ENCODE assay signal across 1 cellular context in the genomic region with DNA sequence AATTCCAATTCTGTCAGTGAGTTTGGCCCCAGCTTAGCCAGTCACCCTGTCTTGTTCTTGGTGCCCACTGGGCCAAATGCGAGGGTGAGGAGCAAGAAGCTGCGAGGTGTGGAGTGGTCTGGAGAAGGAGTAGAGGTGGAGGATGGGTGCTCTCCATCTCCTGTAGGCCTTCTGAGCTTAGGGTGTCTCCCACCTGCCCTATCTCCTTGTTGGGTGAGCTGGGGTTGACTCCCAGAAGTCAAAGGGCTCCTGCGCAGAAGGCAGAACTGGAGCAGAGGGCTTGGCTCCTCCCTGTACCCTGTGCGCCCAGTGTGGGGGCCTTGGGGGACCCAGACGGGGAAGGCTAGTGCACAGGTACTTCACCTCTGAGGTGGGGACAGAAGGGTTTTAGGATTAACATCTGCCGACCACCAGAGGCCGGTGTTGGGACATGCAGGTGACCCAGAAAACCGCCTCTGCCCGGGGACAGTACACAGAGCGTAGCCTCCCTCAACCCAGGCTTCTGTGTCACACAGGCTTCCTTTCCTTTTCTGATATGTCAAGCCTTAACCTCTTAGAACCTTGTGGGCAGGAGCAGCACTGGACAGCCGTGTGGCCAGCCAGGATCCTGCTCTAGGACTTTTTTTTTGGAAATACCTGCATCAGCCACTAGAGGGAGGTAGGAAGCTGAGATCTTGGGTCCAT.
TF ChIP-seq lines count a peak whose summit lies in the region.

No MANE protein-coding gene starts in this region.

TF ChIP-seq in HEK293, 187 proteins besides CTCF, POLR2A, EP300 and RAD21 (continued from another document):
- TF ChIP-seq, protein P1, sequence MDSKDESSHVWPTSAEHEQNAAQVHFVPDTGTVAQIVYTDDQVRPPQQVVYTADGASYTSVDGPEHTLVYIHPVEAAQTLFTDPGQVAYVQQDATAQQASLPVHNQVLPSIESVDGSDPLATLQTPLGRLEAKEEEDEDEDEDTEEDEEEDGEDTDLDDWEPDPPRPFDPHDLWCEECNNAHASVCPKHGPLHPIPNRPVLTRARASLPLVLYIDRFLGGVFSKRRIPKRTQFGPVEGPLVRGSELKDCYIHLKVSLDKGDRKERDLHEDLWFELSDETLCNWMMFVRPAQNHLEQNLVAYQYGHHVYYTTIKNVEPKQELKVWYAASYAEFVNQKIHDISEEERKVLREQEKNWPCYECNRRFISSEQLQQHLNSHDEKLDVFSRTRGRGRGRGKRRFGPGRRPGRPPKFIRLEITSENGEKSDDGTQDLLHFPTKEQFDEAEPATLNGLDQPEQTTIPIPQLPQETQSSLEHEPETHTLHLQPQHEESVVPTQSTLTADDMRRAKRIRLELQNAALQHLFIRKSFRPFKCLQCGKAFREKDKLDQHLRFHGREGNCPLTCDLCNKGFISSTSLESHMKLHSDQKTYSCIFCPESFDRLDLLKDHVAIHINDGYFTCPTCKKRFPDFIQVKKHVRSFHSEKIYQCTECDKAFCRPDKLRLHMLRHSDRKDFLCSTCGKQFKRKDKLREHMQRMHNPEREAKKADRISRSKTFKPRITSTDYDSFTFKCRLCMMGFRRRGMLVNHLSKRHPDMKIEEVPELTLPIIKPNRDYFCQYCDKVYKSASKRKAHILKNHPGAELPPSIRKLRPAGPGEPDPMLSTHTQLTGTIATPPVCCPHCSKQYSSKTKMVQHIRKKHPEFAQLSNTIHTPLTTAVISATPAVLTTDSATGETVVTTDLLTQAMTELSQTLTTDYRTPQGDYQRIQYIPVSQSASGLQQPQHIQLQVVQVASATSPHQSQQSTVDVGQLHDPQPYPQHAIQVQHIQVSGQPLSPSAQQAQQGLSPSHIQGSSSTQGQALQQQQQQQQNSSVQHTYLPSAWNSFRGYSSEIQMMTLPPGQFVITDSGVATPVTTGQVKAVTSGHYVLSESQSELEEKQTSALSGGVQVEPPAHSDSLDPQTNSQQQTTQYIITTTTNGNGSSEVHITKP (tag by site-specific recombination; IDR thresholded peaks at IDR 0.05) = no peak
- no peak for TF ChIP-seq GLIS1 (tag by site-specific recombination; IDR thresholded peaks at IDR 0.05)
- no peak for TF ChIP-seq RBAK (tag by site-specific recombination; IDR thresholded peaks at IDR 0.05)
- TF ChIP-seq ZNF777 (tag by site-specific recombination; IDR thresholded peaks at IDR 0.05; ENCODE audit: borderline replicate concordance) = no peak
- no peak for TF ChIP-seq MZF1 (tag by site-specific recombination; IDR thresholded peaks at IDR 0.05; ENCODE audit: borderline replicate concordance)
- TF ChIP-seq ZNF239 (tag by site-specific recombination; IDR thresholded peaks at IDR 0.05) = no peak
- TF ChIP-seq ZNF223 (tag by site-specific recombination; IDR thresholded peaks at IDR 0.05) = no peak
- TF ChIP-seq PRDM1 (tag by site-specific recombination; IDR thresholded peaks at IDR 0.05) = no peak
- peak; percentile 81 for TF ChIP-seq ZNF654 (tag by site-specific recombination; IDR thresholded peaks at IDR 0.05; ENCODE audit: low read depth)
- TF ChIP-seq ZNF350 (tag by site-specific recombination; IDR thresholded peaks at IDR 0.05) = no peak
- TF ChIP-seq ZNF335 (tag by site-specific recombination; conservative IDR thresholded peaks at IDR 0.05) = peak; percentile 92
- no peak for TF ChIP-seq BCL11A (tag by site-specific recombination; IDR thresholded peaks at IDR 0.05; ENCODE audit: low read depth)
- 0 out of 2 replicates have a peak, but pooled peaks have one; percentile 26 for TF ChIP-seq ZXDB (tag by site-specific recombination; IDR thresholded peaks at IDR 0.05)
- TF ChIP-seq, protein P2, sequence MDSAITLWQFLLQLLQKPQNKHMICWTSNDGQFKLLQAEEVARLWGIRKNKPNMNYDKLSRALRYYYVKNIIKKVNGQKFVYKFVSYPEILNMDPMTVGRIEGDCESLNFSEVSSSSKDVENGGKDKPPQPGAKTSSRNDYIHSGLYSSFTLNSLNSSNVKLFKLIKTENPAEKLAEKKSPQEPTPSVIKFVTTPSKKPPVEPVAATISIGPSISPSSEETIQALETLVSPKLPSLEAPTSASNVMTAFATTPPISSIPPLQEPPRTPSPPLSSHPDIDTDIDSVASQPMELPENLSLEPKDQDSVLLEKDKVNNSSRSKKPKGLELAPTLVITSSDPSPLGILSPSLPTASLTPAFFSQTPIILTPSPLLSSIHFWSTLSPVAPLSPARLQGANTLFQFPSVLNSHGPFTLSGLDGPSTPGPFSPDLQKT (IDR thresholded peaks at IDR 0.05; ENCODE audit: borderline replicate concordance, low read depth, low read length) = no peak
- no peak for TF ChIP-seq ZNF843 (tag by site-specific recombination; IDR thresholded peaks at IDR 0.05)
